Comparison of ENCODE assay signal across 18 cellular contexts in genomic region chr9:134768332-134769083, GRCh38.
DNase-seq lines count a peak whose midpoint lies in the region; ATAC-seq lines count a peak whose summit lies in the region.
"Had no signal": no experiment of that assay in that cellular context is flagged by ENCODE, and none has a peak within 500 bp of the region (broad histone marks: within the 10 kb centered on the region; RNA-seq: fewer than 3 reads in every experiment).

No MANE protein-coding gene starts in this region.

- peaks cover 96% of the 10 kb centered on the region for H3K4me1 ChIP-seq in BLaER1
- H3K4me1 ChIP-seq in trophoblast cell (ENCODE audit: control insufficient read depth in 1 of 2, insufficient read depth in 2 of 2, low read length in 2 of 2), result no peaks in the 10 kb centered on the region

- no peaks in the 10 kb centered on the region for H3K27me3 ChIP-seq in BLaER1
- H3K27me3 ChIP-seq in trophoblast cell (ENCODE audit: insufficient read depth, low read length), result no peaks in the 10 kb centered on the region
- H3K27me3 ChIP-seq: BE2C, tibial artery had no signal

- DNase-seq in anterior cingulate cortex (lab: John Stamatoyannopoulos, UW), result peak in 33 of 58 donors; percentile 5 to 80 (median 34)
- peak; percentile 48 for DNase-seq in left cardiac atrium
- peak; percentile 93 for DNase-seq in posterior vena cava (ENCODE audit: low spot score)
- DNase-seq in activated naive CD8-positive, alpha-beta T cell treated with anti-CD3 and anti-CD28 coated beads for 36 hours, result no peak
- no peak for DNase-seq in trophoblast cell
- no peak for DNase-seq in activated T-cell treated with anti-CD3 and anti-CD28 coated beads, Interleukin-2, amount 50 U/mL, for 1 hour
- DNase-seq: activated CD4-positive, alpha-beta T cell treated with anti-CD3 and anti-CD28 coated beads for 36 hours; activated T-cell treated with anti-CD3 and anti-CD28 coated beads, Interleukin-2, amount 50 U/mL, for 24 hours; amniotic stem cell; BE2C; NCI-H1417; NCI-H446; PC-9; spleen had no signal

- no peak overlapping the region for H4K91ac ChIP-seq in trophoblast cell (ENCODE audit: low read depth, low read length)

- no peaks in the 10 kb centered on the region for H4K20me1 ChIP-seq in BLaER1

- H3K4me1 Mint-ChIP-seq in activated naive CD8-positive, alpha-beta T cell treated with anti-CD3 and anti-CD28 coated beads for 36 hours, result peaks cover 10% of the 10 kb centered on the region
- H3K4me1 Mint-ChIP-seq: neural crest cell had no signal

- ATAC-seq in left cardiac atrium (peak; percentile 58 to 74), GM19324 (IDR thresholded peaks at IDR 0.05; ENCODE audit: low FRiP score, unreplicated experiment) (no peak)
- ATAC-seq: activated CD4-positive, alpha-beta T cell treated with anti-CD3 and anti-CD28 coated beads for 36 hours had no signal

- H2BK12ac ChIP-seq in trophoblast cell (ENCODE audit: low read length), result no peak overlapping the region

- H3K9ac ChIP-seq in BLaER1 (peak overlapping the region; percentile 54; the same call in 1 of the 2 replicates), trophoblast cell (ENCODE audit: low read length) (no peak overlapping the region)

- H3K36me3 ChIP-seq in BLaER1, result peaks cover 15% of the 10 kb centered on the region
- H3K36me3 ChIP-seq in trophoblast cell (ENCODE audit: control insufficient read depth in 1 of 2, insufficient read depth in 2 of 2, low read length in 2 of 2), result peaks cover 84 to 88% of the 10 kb centered on the region in 2 experiments
- H3K36me3 ChIP-seq: BE2C had no signal

- no peak overlapping the region for H2BK5ac ChIP-seq in trophoblast cell (ENCODE audit: low read depth, low read length, poor library complexity)

- no peak overlapping the region for H3K23ac ChIP-seq in trophoblast cell (ENCODE audit: low read length)

- H2BK120ac ChIP-seq in trophoblast cell (ENCODE audit: insufficient read depth, low read length, poor library complexity), result no peak overlapping the region

- no peaks in the 10 kb centered on the region for H3K36me3 Mint-ChIP-seq in activated naive CD8-positive, alpha-beta T cell treated with anti-CD3 and anti-CD28 coated beads for 36 hours

- H3K4me2 ChIP-seq in BLaER1 (peak overlapping the region; percentile 94), trophoblast cell (ENCODE audit: low read length) (no peak overlapping the region)
- H3K4me2 ChIP-seq: PC-9 had no signal

- H2AFZ ChIP-seq in trophoblast cell (ENCODE audit: insufficient read depth, low read length, poor library complexity), result no peak overlapping the region
- H2AFZ ChIP-seq: PC-9 had no signal

- no peak overlapping the region for H3K27ac Mint-ChIP-seq in activated naive CD8-positive, alpha-beta T cell treated with anti-CD3 and anti-CD28 coated beads for 36 hours
- H3K27ac Mint-ChIP-seq: activated CD4-positive, alpha-beta T cell treated with anti-CD3 and anti-CD28 coated beads for 36 hours; activated T-cell treated with anti-CD3 and anti-CD28 coated beads, Interleukin-2, amount 50 U/mL, for 24 hours had no signal

- H3K4me3 Mint-ChIP-seq in activated naive CD8-positive, alpha-beta T cell treated with anti-CD3 and anti-CD28 coated beads for 36 hours, result no peak overlapping the region
- H3K4me3 Mint-ChIP-seq: activated CD4-positive, alpha-beta T cell treated with anti-CD3 and anti-CD28 coated beads for 36 hours; activated T-cell treated with anti-CD3 and anti-CD28 coated beads, Interleukin-2, amount 50 U/mL, for 24 hours; neural crest cell had no signal

- peaks cover 15% of the 10 kb centered on the region for H3K27me3 Mint-ChIP-seq in activated naive CD8-positive, alpha-beta T cell treated with anti-CD3 and anti-CD28 coated beads for 36 hours

- H3K9me3 ChIP-seq in BLaER1 (no peaks in the 10 kb centered on the region), trophoblast cell (ENCODE audit: insufficient read depth, low read depth, low read length) (peaks cover 2% of the 10 kb centered on the region)
- H3K9me3 ChIP-seq: BE2C, spleen, tibial artery had no signal

- no peak overlapping the region for H3K14ac ChIP-seq in trophoblast cell (ENCODE audit: low read length)

- peak overlapping the region; percentile 88 for H3K27ac ChIP-seq in BLaER1
- H3K27ac ChIP-seq in trophoblast cell (ENCODE audit: low read depth, low read length), result no peak overlapping the region
- H3K27ac ChIP-seq: PC-9, spleen had no signal

- H3K9me3 Mint-ChIP-seq in activated naive CD8-positive, alpha-beta T cell treated with anti-CD3 and anti-CD28 coated beads for 36 hours, result no peaks in the 10 kb centered on the region
- H3K9me3 Mint-ChIP-seq: activated T-cell treated with anti-CD3 and anti-CD28 coated beads, Interleukin-2, amount 50 U/mL, for 24 hours; neural crest cell had no signal

- H3K18ac ChIP-seq in trophoblast cell (ENCODE audit: low read length), result no peak overlapping the region

- H4K12ac ChIP-seq in trophoblast cell (ENCODE audit: low read depth, low read length), result no peak overlapping the region

- H2AK5ac ChIP-seq in trophoblast cell (ENCODE audit: low read length), result no peak overlapping the region

- intact Hi-C loops in left cardiac atrium (cut with DNase I) (no loop called here), posterior vena cava (cut with DNase I) (no loop called here)

- H3K4ac ChIP-seq in trophoblast cell (ENCODE audit: low read depth, low read length), result no peak overlapping the region

- H3K79me1 ChIP-seq in trophoblast cell (ENCODE audit: low read length), result no peaks in the 10 kb centered on the region

- no peaks in the 10 kb centered on the region for H3K79me2 ChIP-seq in trophoblast cell (ENCODE audit: control insufficient read depth, insufficient read depth, low read length, poor library complexity)

- no peak overlapping the region for H4K8ac ChIP-seq in trophoblast cell (ENCODE audit: low read depth, low read length)

- WGBS in trophoblast cell (ENCODE audit: extremely low coverage, insufficient coverage, insufficient read length), result no CpG with 5 or more reads among the region's 31 CpGs

- H3K4me3 ChIP-seq in BLaER1, result peak overlapping the region; percentile 58
- no peak overlapping the region for H3K4me3 ChIP-seq in trophoblast cell (ENCODE audit: low read depth, low read length)
- H3K4me3 ChIP-seq: PC-9, spleen, tibial artery had no signal

Comparison
In these comparisons a context has a peak if more than half of its experiments do, and no peak if none do; other contexts are left out.
1. DNase-seq: peak in anterior cingulate cortex (33 of 58), left cardiac atrium (single experiment) and posterior vena cava (single experiment); none in activated naive CD8-positive, alpha-beta T cell treated with anti-CD3 and anti-CD28 coated beads for 36 hours (single experiment), trophoblast cell (0 of 2) and activated T-cell treated with anti-CD3 and anti-CD28 coated beads, Interleukin-2, amount 50 U/mL, for 1 hour (single experiment).